8 cellular contexts compared by ENCODE assay signal in the genomic region with DNA sequence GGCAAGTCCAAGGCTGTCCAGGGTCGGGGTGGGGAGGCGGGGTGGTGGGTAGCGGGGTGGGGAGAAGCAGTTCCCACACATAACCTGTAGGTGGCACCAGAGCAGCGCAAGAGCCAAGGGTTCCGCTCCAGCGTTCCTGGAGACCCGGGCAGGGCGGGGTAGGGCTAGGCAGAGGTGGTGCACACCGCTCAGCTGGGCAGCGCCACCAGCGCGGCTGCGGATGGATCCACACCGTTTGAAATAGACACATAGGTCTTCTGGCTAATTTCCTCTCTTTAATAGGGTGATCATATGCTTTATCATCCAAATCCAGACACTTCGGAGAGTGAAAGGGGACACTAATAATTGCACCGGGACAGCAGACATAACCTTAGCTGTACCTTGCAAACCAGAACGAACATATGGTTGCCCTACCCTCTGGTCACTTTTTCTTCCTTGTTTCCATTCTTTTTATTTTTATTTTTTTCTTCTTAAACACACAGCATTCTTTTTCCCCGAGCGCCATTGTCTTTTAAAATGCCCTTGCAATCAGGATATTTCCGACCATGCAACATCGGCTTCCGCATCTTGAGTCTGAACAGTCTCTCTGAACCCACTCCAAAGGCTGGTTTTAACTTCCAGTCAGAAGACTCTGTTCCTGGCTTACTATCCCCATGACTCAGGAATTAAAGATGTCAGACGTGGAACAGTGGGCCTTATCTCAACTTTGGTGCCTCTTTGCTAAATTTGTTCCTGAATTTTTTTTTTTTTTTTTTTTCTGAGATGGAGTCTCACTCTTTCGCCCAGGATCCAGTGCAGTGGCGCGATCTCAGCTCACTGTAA. TPM values are rescaled to one million over a fixed set of nuclear protein-coding genes. Genes with fewer than 3 reads are reported as not detected.
DNase-seq lines count a peak whose midpoint lies in the region; ATAC-seq and TF ChIP-seq lines count a peak whose summit lies in the region.

No MANE protein-coding gene starts in this region.

- H3K36me3 Mint-ChIP-seq in activated naive CD4-positive, alpha-beta T cell treated with anti-CD3 and anti-CD28 coated beads, Interleukin-2, amount 50 U/mL, for 24 hours: no peaks in the 10 kb centered on the region
- no peaks in the 10 kb centered on the region for H3K36me3 Mint-ChIP-seq in progenitor cell of endocrine pancreas (ENCODE audit: insufficient read depth)

- no peaks in the 10 kb centered on the region for H3K36me3 ChIP-seq in upper lobe of right lung

- H3K4me3 Mint-ChIP-seq in activated naive CD4-positive, alpha-beta T cell treated with anti-CD3 and anti-CD28 coated beads, Interleukin-2, amount 50 U/mL, for 24 hours: peak overlapping the region; percentile 28
- H3K4me3 Mint-ChIP-seq in progenitor cell of endocrine pancreas (ENCODE audit: low read depth): peak overlapping the region; percentile 61

- intact Hi-C loops in cardiac septum (cut with DNase I): loop anchor here (5.0 kb wide), 1 partner anchor 339 kb away; no protein-coding TSS in a partner anchor
- intact Hi-C loops in upper lobe of right lung (cut with DNase I): loop anchor here (5.0 kb wide), 1 partner anchor 344 kb away; no protein-coding TSS in a partner anchor

- ATAC-seq in HG02678 (IDR thresholded peaks at IDR 0.05; ENCODE audit: unreplicated experiment) (peak; percentile 97), upper lobe of right lung (peak; percentile 100)

- H3K27ac ChIP-seq in upper lobe of right lung: no peak overlapping the region

- peaks cover 3% of the 10 kb centered on the region for H3K4me1 ChIP-seq in upper lobe of right lung

- no peaks in the 10 kb centered on the region for H3K4me1 Mint-ChIP-seq in activated naive CD4-positive, alpha-beta T cell treated with anti-CD3 and anti-CD28 coated beads, Interleukin-2, amount 50 U/mL, for 24 hours
- peaks cover 9% of the 10 kb centered on the region for H3K4me1 Mint-ChIP-seq in progenitor cell of endocrine pancreas (ENCODE audit: low read depth)

- H3K27me3 Mint-ChIP-seq in activated naive CD4-positive, alpha-beta T cell treated with anti-CD3 and anti-CD28 coated beads, Interleukin-2, amount 50 U/mL, for 24 hours: no peaks in the 10 kb centered on the region
- H3K27me3 Mint-ChIP-seq in progenitor cell of endocrine pancreas: peaks cover 42% of the 10 kb centered on the region

- H3K4me3 ChIP-seq in GM12864 (ENCODE audit: low read depth, low read length) (no peak overlapping the region), upper lobe of right lung (peak overlapping the region; percentile 50)

- DNase-seq in GM12864 (ENCODE audit: low read depth) (no peak), NCI-H1092 treated with DMSO at 0.1 percent for 48 hours (lab: John Stamatoyannopoulos, UW) (peak; percentile 75), SKM-1 (lab: John Stamatoyannopoulos, UW; ENCODE audit: unreplicated experiment) (peak; percentile 58), cardiac septum (ENCODE audit: low spot score) (peak; percentile 94), progenitor cell of endocrine pancreas (ENCODE audit: low spot score, unreplicated experiment) (peak; percentile 88), upper lobe of right lung (peak; percentile 93)

- H3K9me3 Mint-ChIP-seq in activated naive CD4-positive, alpha-beta T cell treated with anti-CD3 and anti-CD28 coated beads, Interleukin-2, amount 50 U/mL, for 24 hours: no peaks in the 10 kb centered on the region
- no peaks in the 10 kb centered on the region for H3K9me3 Mint-ChIP-seq in progenitor cell of endocrine pancreas (ENCODE audit: low read depth)

- H3K27me3 ChIP-seq in upper lobe of right lung: no peaks in the 10 kb centered on the region

- no peak overlapping the region for H3K27ac Mint-ChIP-seq in activated naive CD4-positive, alpha-beta T cell treated with anti-CD3 and anti-CD28 coated beads, Interleukin-2, amount 50 U/mL, for 24 hours
- no peak overlapping the region for H3K27ac Mint-ChIP-seq in progenitor cell of endocrine pancreas

- no peaks in the 10 kb centered on the region for H3K9me3 ChIP-seq in upper lobe of right lung

- TF ChIP-seq CTCF in GM12864 (IDR thresholded peaks at IDR 0.05; ENCODE audit: low read depth, low read length, missing control alignments): peak; percentile 84
- peak; percentile 95 for TF ChIP-seq CTCF in progenitor cell of endocrine pancreas (IDR thresholded peaks at IDR 0.05; ENCODE audit: unreplicated experiment)
- TF ChIP-seq CTCF in upper lobe of right lung (IDR thresholded peaks at IDR 0.05): peak; percentile 93

RNA-seq across cellular contexts. Expression of a gene that starts 12.5 kb away (rescaled TPM):
- total RNA-seq in cardiac septum: 4.6 TPM
- total RNA-seq in progenitor cell of endocrine pancreas: 44.6 and 46.7 TPM in 2 replicates
- total RNA-seq in upper lobe of right lung: 5.8 TPM
